Comparison of ENCODE assay signal across 8 cellular contexts in the genomic region with DNA sequence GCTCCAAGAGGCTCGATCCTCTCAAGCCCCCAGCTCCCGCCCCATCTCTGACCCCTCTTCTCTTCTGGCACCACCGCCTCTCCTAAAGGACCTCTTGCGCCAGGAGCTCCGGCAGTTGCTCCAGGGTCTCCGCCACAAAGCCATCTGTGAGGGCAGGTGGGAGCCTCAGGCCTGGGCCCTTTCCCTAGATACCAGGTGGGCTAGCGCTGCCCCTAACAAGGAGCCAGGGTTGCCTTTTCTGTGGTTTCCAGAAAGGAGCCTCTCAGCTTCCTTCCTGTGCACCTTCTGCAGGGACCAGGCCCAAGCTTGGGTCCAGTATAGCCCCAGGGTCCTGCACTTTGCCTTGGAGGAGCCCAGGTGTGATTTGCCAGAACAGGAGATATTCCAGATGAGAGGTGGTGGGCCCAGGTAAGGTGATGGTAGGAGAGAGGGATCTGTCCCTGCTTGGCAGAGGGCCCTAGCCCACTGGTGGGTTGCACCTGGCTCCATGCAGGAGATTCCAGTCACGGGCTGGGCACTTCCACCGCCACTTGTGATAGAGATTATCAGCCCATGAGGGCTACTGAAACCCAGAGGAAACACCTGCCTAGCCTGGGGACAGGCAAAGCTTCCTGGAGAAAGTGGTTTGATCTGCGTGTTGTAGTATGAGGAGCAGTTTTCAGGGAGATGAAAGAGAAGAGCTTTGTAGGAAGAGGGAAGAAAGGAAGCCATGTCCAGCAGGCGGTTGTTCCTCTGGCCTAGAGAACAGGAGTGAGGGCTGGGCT. TPM values are rescaled to one million over a fixed set of nuclear protein-coding genes. Genes with fewer than 3 reads are reported as not detected.
DNase-seq lines count a peak whose midpoint lies in the region; ATAC-seq lines count a peak whose summit lies in the region.

No MANE protein-coding gene starts in this region.

- H3K27me3 Mint-ChIP-seq in T-helper 2 cell treated with Interferon-gamma antibody and Interleukin-4, amounts not matched to agents 5 μg/mL and 100 μg/mL, for 36 hours (ENCODE audit: low read depth) = no peaks in the 10 kb centered on the region
- H3K27me3 Mint-ChIP-seq in activated T-helper 1 cell treated with anti-CD3 and anti-CD28 coated beads, Interleukin-12 subunit alpha, Interleukin-12 subunit beta, Interleukin-2, Interleukin-4 antibody, amounts not matched to agents 30 ng/mL and 10 ng/mL and 1 ng/mL, durations not matched to agents 14 hours and 24 hours and 36 hours (ENCODE audit: insufficient read depth) = no peaks in the 10 kb centered on the region

- peak overlapping the region; percentile 94 for H3K4me3 Mint-ChIP-seq in T-helper 2 cell treated with Interferon-gamma antibody and Interleukin-4, amounts not matched to agents 5 μg/mL and 100 μg/mL, for 36 hours
- H3K4me3 Mint-ChIP-seq in activated T-helper 1 cell treated with anti-CD3 and anti-CD28 coated beads, Interleukin-12 subunit alpha, Interleukin-12 subunit beta, Interleukin-2, Interleukin-4 antibody, amounts not matched to agents 30 ng/mL and 10 ng/mL and 1 ng/mL, durations not matched to agents 14 hours and 24 hours and 36 hours = peak overlapping the region; percentile 91

- peak overlapping the region; percentile 75 for H3K27ac Mint-ChIP-seq in T-helper 2 cell treated with Interferon-gamma antibody and Interleukin-4, amounts not matched to agents 5 μg/mL and 100 μg/mL, for 36 hours
- H3K27ac Mint-ChIP-seq in activated T-helper 1 cell treated with anti-CD3 and anti-CD28 coated beads, Interleukin-12 subunit alpha, Interleukin-12 subunit beta, Interleukin-2, Interleukin-4 antibody, amounts not matched to agents 30 ng/mL and 10 ng/mL and 1 ng/mL, durations not matched to agents 14 hours and 24 hours and 36 hours = peak overlapping the region; percentile 78

- H3K4me3 ChIP-seq in iPS-18c (ENCODE audit: insufficient read depth, low read depth, low read length) = peak overlapping the region; percentile 77

- peak overlapping the region; percentile 59 for H3K27ac ChIP-seq in temporal lobe (ENCODE audit: low read depth, low read length)

- no peaks in the 10 kb centered on the region for H3K36me3 Mint-ChIP-seq in T-helper 2 cell treated with Interferon-gamma antibody and Interleukin-4, amounts not matched to agents 5 μg/mL and 100 μg/mL, for 36 hours (ENCODE audit: low read depth)
- H3K36me3 Mint-ChIP-seq in activated T-helper 1 cell treated with anti-CD3 and anti-CD28 coated beads, Interleukin-12 subunit alpha, Interleukin-12 subunit beta, Interleukin-2, Interleukin-4 antibody, amounts not matched to agents 30 ng/mL and 10 ng/mL and 1 ng/mL, durations not matched to agents 14 hours and 24 hours and 36 hours (ENCODE audit: low read depth) = peaks cover 3% of the 10 kb centered on the region

- ATAC-seq in HG02970 (IDR thresholded peaks at IDR 0.05; ENCODE audit: low FRiP score, unreplicated experiment) (no peak), GM21367 (IDR thresholded peaks at IDR 0.05; ENCODE audit: unreplicated experiment) (no peak)

- H3K9me3 Mint-ChIP-seq in T-helper 2 cell treated with Interferon-gamma antibody and Interleukin-4, amounts not matched to agents 5 μg/mL and 100 μg/mL, for 36 hours = no peaks in the 10 kb centered on the region
- no peaks in the 10 kb centered on the region for H3K9me3 Mint-ChIP-seq in activated T-helper 1 cell treated with anti-CD3 and anti-CD28 coated beads, Interleukin-12 subunit alpha, Interleukin-12 subunit beta, Interleukin-2, Interleukin-4 antibody, amounts not matched to agents 30 ng/mL and 10 ng/mL and 1 ng/mL, durations not matched to agents 14 hours and 24 hours and 36 hours

- H3K9me3 ChIP-seq in iPS-18c (ENCODE audit: control insufficient read depth, insufficient read depth, low read length) = no peaks in the 10 kb centered on the region

- peaks cover 16% of the 10 kb centered on the region for H3K4me1 Mint-ChIP-seq in T-helper 2 cell treated with Interferon-gamma antibody and Interleukin-4, amounts not matched to agents 5 μg/mL and 100 μg/mL, for 36 hours (ENCODE audit: low read depth)
- peaks cover 13% of the 10 kb centered on the region for H3K4me1 Mint-ChIP-seq in activated T-helper 1 cell treated with anti-CD3 and anti-CD28 coated beads, Interleukin-12 subunit alpha, Interleukin-12 subunit beta, Interleukin-2, Interleukin-4 antibody, amounts not matched to agents 30 ng/mL and 10 ng/mL and 1 ng/mL, durations not matched to agents 14 hours and 24 hours and 36 hours (ENCODE audit: low read depth)

- intact Hi-C loops in activated T-helper 1 cell treated with anti-CD3 and anti-CD28 coated beads, Interleukin-12 subunit alpha, Interleukin-12 subunit beta, Interleukin-2, Interleukin-4 antibody, amounts not matched to agents 30 ng/mL and 10 ng/mL and 1 ng/mL, durations not matched to agents 14 hours and 24 hours and 36 hours (cut with micrococcal nuclease) = no loop called here

- DNase-seq in T-helper 2 cell treated with Interferon-gamma antibody and Interleukin-4, amounts not matched to agents 5 μg/mL and 100 μg/mL, for 36 hours (ENCODE audit: low spot score) = no peak
- DNase-seq in T-helper 2 cell = no peak
- no peak for DNase-seq in activated T-helper 1 cell treated with anti-CD3 and anti-CD28 coated beads, Interleukin-12 subunit alpha, Interleukin-12 subunit beta, Interleukin-2, Interleukin-4 antibody, amounts not matched to agents 30 ng/mL and 10 ng/mL and 1 ng/mL, durations not matched to agents 14 hours and 24 hours and 36 hours (ENCODE audit: low spot score)
- no peak for DNase-seq in islet precursor cell

RNA-seq across cellular contexts. Expression of a gene that starts 1.0 kb away (rescaled TPM):
- 2.7 TPM in 2 replicates for total RNA-seq in activated T-helper 1 cell treated with anti-CD3 and anti-CD28 coated beads, Interleukin-12 subunit alpha, Interleukin-12 subunit beta, Interleukin-2, Interleukin-4 antibody, amounts not matched to agents 30 ng/mL and 10 ng/mL and 1 ng/mL, durations not matched to agents 14 hours and 24 hours and 36 hours
- total RNA-seq in temporal lobe = 4.4 TPM

RNA-seq across cellular contexts. Expression of a gene that starts 13.4 kb away (rescaled TPM):
- 51.2 and 51.3 TPM in 2 replicates for total RNA-seq in activated T-helper 1 cell treated with anti-CD3 and anti-CD28 coated beads, Interleukin-12 subunit alpha, Interleukin-12 subunit beta, Interleukin-2, Interleukin-4 antibody, amounts not matched to agents 30 ng/mL and 10 ng/mL and 1 ng/mL, durations not matched to agents 14 hours and 24 hours and 36 hours
- 50.4 TPM for total RNA-seq in temporal lobe

RNA-seq across cellular contexts. Expression of a gene that starts 17.7 kb away (rescaled TPM):
- 187 and 195 TPM in 2 replicates for total RNA-seq in activated T-helper 1 cell treated with anti-CD3 and anti-CD28 coated beads, Interleukin-12 subunit alpha, Interleukin-12 subunit beta, Interleukin-2, Interleukin-4 antibody, amounts not matched to agents 30 ng/mL and 10 ng/mL and 1 ng/mL, durations not matched to agents 14 hours and 24 hours and 36 hours
- total RNA-seq in temporal lobe = 102 TPM

RNA-seq across cellular contexts. Expression of a gene that starts 22.6 kb away (rescaled TPM):
- total RNA-seq in activated T-helper 1 cell treated with anti-CD3 and anti-CD28 coated beads, Interleukin-12 subunit alpha, Interleukin-12 subunit beta, Interleukin-2, Interleukin-4 antibody, amounts not matched to agents 30 ng/mL and 10 ng/mL and 1 ng/mL, durations not matched to agents 14 hours and 24 hours and 36 hours = 73.8 and 74.8 TPM in 2 replicates
- 12.3 TPM for total RNA-seq in temporal lobe

RNA-seq across cellular contexts. Expression of a gene that starts 38.8 kb away (rescaled TPM):
- total RNA-seq in activated T-helper 1 cell treated with anti-CD3 and anti-CD28 coated beads, Interleukin-12 subunit alpha, Interleukin-12 subunit beta, Interleukin-2, Interleukin-4 antibody, amounts not matched to agents 30 ng/mL and 10 ng/mL and 1 ng/mL, durations not matched to agents 14 hours and 24 hours and 36 hours = 7.0 and 7.4 TPM in 2 replicates
- 4.7 TPM for total RNA-seq in temporal lobe
